ENCODE assay signal across 8 cellular contexts in genomic region chr2:43224131-43224570, GRCh38. TPM values are rescaled to one million over a fixed set of nuclear protein-coding genes. Genes with fewer than 3 reads are reported as not detected.
DNase-seq lines count a peak whose midpoint lies in the region; ATAC-seq, FAIRE-seq and TF ChIP-seq lines count a peak whose summit lies in the region.

No MANE protein-coding gene starts in this region.

- H3K9me3 ChIP-seq in Peyer's patch (no peaks in the 10 kb centered on the region), neuronal stem cell (replicated peaks in 1 of 2; ENCODE audit: control insufficient read depth in 2 of 2, insufficient read depth in 1 of 2, low read depth in 1 of 2, low read length in 2 of 2) (no peaks in the 10 kb centered on the region), suprapubic skin (no peaks in the 10 kb centered on the region)

- DNase-seq in GM12892 (ENCODE audit: insufficient read length) = no peak
- DNase-seq in Peyer's patch = peak; percentile 74 to 90 (median 82)
- peak; percentile 67 for DNase-seq in activated effector memory CD4-positive, alpha-beta T cell treated with Interleukin-2 at 50 U/mL for 16 hours
- no peak for DNase-seq in foreskin keratinocyte
- DNase-seq in neuronal stem cell (ENCODE audit: low spot score) = peak; percentile 70
- DNase-seq in suprapubic skin (ENCODE audit: low spot score in 2 of 2) = peak; percentile 81 to 86
- DNase-seq in GOT3 (lab: John Stamatoyannopoulos, UW) = no peak

- peak overlapping the region; percentile 82 for H3K4me2 ChIP-seq in neuronal stem cell (ENCODE audit: insufficient read depth, low read length, poor library complexity, severe bottlenecking)

- H3K4me1 ChIP-seq in Peyer's patch = peaks cover 2 to 23% (median 10%) of the 10 kb centered on the region in 4 donors
- peaks cover 14% of the 10 kb centered on the region for H3K4me1 ChIP-seq in foreskin keratinocyte
- H3K4me1 ChIP-seq in neuronal stem cell (ENCODE audit: control insufficient read depth in 2 of 2, insufficient read depth in 1 of 2, low read depth in 1 of 2, low read length in 2 of 2) = peaks cover 26 to 46% of the 10 kb centered on the region in 2 donors
- H3K4me1 ChIP-seq in suprapubic skin = peaks cover 54% of the 10 kb centered on the region

- H2AK5ac ChIP-seq in neuronal stem cell (ENCODE audit: low read depth, low read length) = peak overlapping the region; percentile 91

- TF ChIP-seq CTCF in Peyer's patch (IDR thresholded peaks at IDR 0.05) (peak in 3 of 6 experiments; percentile 29 to 43 (median 43)), foreskin keratinocyte (conservative IDR thresholded peaks at IDR 0.05) (peak; percentile 52), suprapubic skin (IDR thresholded peaks at IDR 0.05) (peak in 1 of 2 donors; percentile 31)

- H2BK120ac ChIP-seq in neuronal stem cell (ENCODE audit: low read depth, low read length) = peak overlapping the region; percentile 68

- H4K91ac ChIP-seq in neuronal stem cell (ENCODE audit: low read depth, low read length, poor library complexity) = no peak overlapping the region

- H2BK15ac ChIP-seq in neuronal stem cell (ENCODE audit: low read length) = no peak overlapping the region

- ATAC-seq in foreskin keratinocyte (no peak), GM18868 (IDR thresholded peaks at IDR 0.05; ENCODE audit: unreplicated experiment) (no peak)

- peak overlapping the region; percentile 95 for H3K9ac ChIP-seq in neuronal stem cell (ENCODE audit: low read depth, low read length, poor library complexity)

- H3K4me3 ChIP-seq in Peyer's patch = peak overlapping the region; percentile 74 to 95 (median 84)
- peak overlapping the region; percentile 93 to 95 for H3K4me3 ChIP-seq in neuronal stem cell (ENCODE audit: low read length in 2 of 2)
- peak overlapping the region; percentile 90 for H3K4me3 ChIP-seq in suprapubic skin

- FAIRE-seq in GM12892 (lab: Jason Lieb, UNC) = no peak

- H3K27me3 ChIP-seq in Peyer's patch (no peaks in the 10 kb centered on the region), foreskin keratinocyte (no peaks in the 10 kb centered on the region), neuronal stem cell (ENCODE audit: control insufficient read depth in 3 of 3, insufficient read depth in 3 of 3, low read depth in 1 of 3, low read length in 3 of 3) (no peaks in the 10 kb centered on the region), suprapubic skin (no peaks in the 10 kb centered on the region)

- TF ChIP-seq EP300 in suprapubic skin (IDR thresholded peaks at IDR 0.05) = no peak

- peak overlapping the region; percentile 95 for H2BK12ac ChIP-seq in neuronal stem cell (ENCODE audit: low read length)

- peaks cover 16% of the 10 kb centered on the region for H3K79me1 ChIP-seq in neuronal stem cell (ENCODE audit: low read depth, low read length)

- H4K8ac ChIP-seq in neuronal stem cell (ENCODE audit: low read depth, low read length) = no peak overlapping the region

- TF ChIP-seq POLR2A in GM12892 (IDR thresholded peaks at IDR 0.05; ENCODE audit: low read depth, low read length) (peak; percentile 24; the same call in 1 of the 2 replicates), Peyer's patch (IDR thresholded peaks at IDR 0.05) (peak; percentile 20 to 42), suprapubic skin (IDR thresholded peaks at IDR 0.05) (peak in 1 of 2 donors; percentile 10)

- peak overlapping the region; percentile 31 for H3K23ac ChIP-seq in neuronal stem cell (ENCODE audit: low read depth, low read length, poor library complexity)

- no peak overlapping the region for H2AFZ ChIP-seq in neuronal stem cell (ENCODE audit: low read length)

- peak overlapping the region; percentile 63 for H2BK5ac ChIP-seq in neuronal stem cell (ENCODE audit: low read length)

- WGBS in neuronal stem cell (ENCODE audit: extremely low coverage in 2 of 2, insufficient read length in 2 of 2, insufficient replicate concordance in 1 of 2), 2 donors = no CpG with 5 or more reads among the region's 41 CpGs
- under 1% methylated on average over 19 of the region's 41 CpGs for WGBS in suprapubic skin

- H3K4ac ChIP-seq in neuronal stem cell (ENCODE audit: low read length) = no peak overlapping the region

- H3K27ac ChIP-seq in Peyer's patch (peak overlapping the region; percentile 94 to 100 (median 100)), foreskin keratinocyte (peak overlapping the region; percentile 67), neuronal stem cell (replicated peaks; ENCODE audit: low read length) (no peak overlapping the region), suprapubic skin (peak overlapping the region; percentile 97)

- no peak overlapping the region for H3K14ac ChIP-seq in neuronal stem cell (ENCODE audit: low read length)

- peak overlapping the region; percentile 100 for H3K18ac ChIP-seq in neuronal stem cell (ENCODE audit: low read length)

- H3K36me3 ChIP-seq in Peyer's patch (peaks cover 0 to 37% (median 4%) of the 10 kb centered on the region in 3 donors), neuronal stem cell (replicated peaks in 1 of 2; ENCODE audit: control insufficient read depth in 2 of 2, insufficient read depth in 2 of 2, low read length in 2 of 2) (peaks cover 10 to 28% of the 10 kb centered on the region in 2 donors), suprapubic skin (peaks cover 29% of the 10 kb centered on the region)

RNA-seq across cellular contexts. Expression of gene ZFP36L2, which starts 2.3 kb away (rescaled TPM):
- 17.0 TPM for polyA plus RNA-seq in GM12892 (2012; ENCODE audit: missing spikeins)
- total RNA-seq in Peyer's patch = 100 to 1,000 TPM in 3 of 4 donors, 10 to 100 TPM in 1; 90.4 to 227 (median 148) TPM
- 124 and 137 TPM in 2 replicates for total RNA-seq in foreskin keratinocyte
- polyA plus RNA-seq in foreskin keratinocyte = 127 and 136 TPM in 2 replicates
- polyA plus RNA-seq in neuronal stem cell (2013, experiment 1 of 2) = 39.5 TPM
- 40.0 TPM for polyA plus RNA-seq in neuronal stem cell (2013, experiment 2 of 2)
- total RNA-seq in suprapubic skin = 100 to 1,000 TPM; 198 to 238 (median 223) TPM

Comparison
In these comparisons a context has a peak if more than half of its experiments do, and no peak if none do; other contexts are left out.
1. DNase-seq: peak in Peyer's patch (3 of 3), activated effector memory CD4-positive, alpha-beta T cell treated with Interleukin-2 at 50 U/mL for 16 hours (single experiment), neuronal stem cell (single experiment) and suprapubic skin (2 of 2); none in GM12892 (single experiment), foreskin keratinocyte (0 of 2) and GOT3 (single experiment).
2. Peak in every context shown above with its lines, with median percentiles within 50 percentile points of each other: H3K4me3 ChIP-seq.